Comparison of ENCODE assay signal across 1 cellular context in the genomic region with DNA sequence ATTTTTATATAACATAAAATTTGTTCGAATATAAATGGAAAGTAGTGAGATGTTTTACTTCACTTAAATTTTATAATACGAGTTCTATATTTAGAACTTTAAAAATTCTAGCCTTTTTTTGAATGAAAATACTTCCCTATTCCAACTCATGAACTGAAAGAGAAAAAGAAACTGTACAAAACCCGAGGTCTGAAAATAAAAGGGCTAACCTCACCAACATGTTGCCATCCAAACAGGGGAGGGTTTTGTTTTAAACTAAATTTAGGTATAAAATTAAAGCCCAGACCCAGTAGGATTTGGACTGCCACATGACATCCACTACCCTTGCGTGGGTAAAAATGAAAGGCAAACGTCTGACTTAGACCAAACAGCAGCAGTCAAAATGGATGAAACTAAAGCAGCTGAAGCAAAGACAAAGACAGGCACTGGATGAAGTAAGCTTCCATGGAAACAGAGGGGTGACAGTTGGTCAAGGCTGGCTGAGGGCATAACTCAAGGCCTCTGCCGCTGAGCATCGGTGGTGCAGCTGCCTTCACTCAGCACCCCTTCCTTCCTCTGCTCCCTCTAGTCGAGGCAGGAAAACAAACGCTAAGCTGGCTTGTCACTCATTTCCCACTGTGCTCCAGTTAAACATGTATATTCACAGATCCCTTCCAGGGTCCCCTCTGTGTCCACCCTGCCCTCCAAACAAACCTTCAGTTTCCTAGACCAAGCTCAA.
A peak's percentile ranks its signal among the peaks of the same experiment; 100 is the strongest.
TF ChIP-seq lines count a peak whose summit lies in the region.

No MANE protein-coding gene starts in this region.

TF ChIP-seq in GM12878, 131 proteins besides CTCF, POLR2A, EP300 and RAD21 (continued from another document):
- TF ChIP-seq USF1 (IDR thresholded peaks at IDR 0.05; ENCODE audit: borderline replicate concordance, extremely low read length, insufficient read depth, low read depth, low read length) (no peak), DPF2 (IDR thresholded peaks at IDR 0.05) (no peak), HDGF (IDR thresholded peaks at IDR 0.05) (no peak), STAT1 (conservative IDR thresholded peaks at IDR 0.05) (no peak), MEF2B (IDR thresholded peaks at IDR 0.05; ENCODE audit: partially characterized antibody, poor library complexity, severe bottlenecking) (peak; percentile 29), SIN3A (IDR thresholded peaks at IDR 0.05; ENCODE audit: low read depth, low read length) (no peak), FOS (IDR thresholded peaks at IDR 0.05; ENCODE audit: borderline replicate concordance, extremely low read depth, insufficient read length) (no peak), TAF1 (IDR thresholded peaks at IDR 0.05; ENCODE audit: borderline replicate concordance, low read depth, low read length) (no peak), ZNF622 (IDR thresholded peaks at IDR 0.05) (no peak), PKNOX1 (IDR thresholded peaks at IDR 0.05) (peak; percentile 41; the same call in 1 of the 2 replicates), BCL3 (IDR thresholded peaks at IDR 0.05; ENCODE audit: borderline replicate concordance, insufficient read depth, low read depth, low read length, poor library complexity, severe bottlenecking) (no peak), PBX3 (IDR thresholded peaks at IDR 0.05; ENCODE audit: insufficient replicate concordance, low read depth, low read length) (no peak), NRF1 (conservative IDR thresholded peaks at IDR 0.05; ENCODE audit: low read depth, low read length) (no peak), YY1 (IDR thresholded peaks at IDR 0.05; ENCODE audit: low read depth, low read length) (0 out of 2 replicates have a peak, but pooled peaks have one; percentile 26), GABPA (IDR thresholded peaks at IDR 0.05; ENCODE audit: low read depth) (no peak), RAD51 (IDR thresholded peaks at IDR 0.05) (0 out of 2 replicates have a peak, but pooled peaks have one; percentile 16), ZBTB40 (IDR thresholded peaks at IDR 0.05; ENCODE audit: borderline replicate concordance) (no peak)
- TF ChIP-seq, protein P1, sequence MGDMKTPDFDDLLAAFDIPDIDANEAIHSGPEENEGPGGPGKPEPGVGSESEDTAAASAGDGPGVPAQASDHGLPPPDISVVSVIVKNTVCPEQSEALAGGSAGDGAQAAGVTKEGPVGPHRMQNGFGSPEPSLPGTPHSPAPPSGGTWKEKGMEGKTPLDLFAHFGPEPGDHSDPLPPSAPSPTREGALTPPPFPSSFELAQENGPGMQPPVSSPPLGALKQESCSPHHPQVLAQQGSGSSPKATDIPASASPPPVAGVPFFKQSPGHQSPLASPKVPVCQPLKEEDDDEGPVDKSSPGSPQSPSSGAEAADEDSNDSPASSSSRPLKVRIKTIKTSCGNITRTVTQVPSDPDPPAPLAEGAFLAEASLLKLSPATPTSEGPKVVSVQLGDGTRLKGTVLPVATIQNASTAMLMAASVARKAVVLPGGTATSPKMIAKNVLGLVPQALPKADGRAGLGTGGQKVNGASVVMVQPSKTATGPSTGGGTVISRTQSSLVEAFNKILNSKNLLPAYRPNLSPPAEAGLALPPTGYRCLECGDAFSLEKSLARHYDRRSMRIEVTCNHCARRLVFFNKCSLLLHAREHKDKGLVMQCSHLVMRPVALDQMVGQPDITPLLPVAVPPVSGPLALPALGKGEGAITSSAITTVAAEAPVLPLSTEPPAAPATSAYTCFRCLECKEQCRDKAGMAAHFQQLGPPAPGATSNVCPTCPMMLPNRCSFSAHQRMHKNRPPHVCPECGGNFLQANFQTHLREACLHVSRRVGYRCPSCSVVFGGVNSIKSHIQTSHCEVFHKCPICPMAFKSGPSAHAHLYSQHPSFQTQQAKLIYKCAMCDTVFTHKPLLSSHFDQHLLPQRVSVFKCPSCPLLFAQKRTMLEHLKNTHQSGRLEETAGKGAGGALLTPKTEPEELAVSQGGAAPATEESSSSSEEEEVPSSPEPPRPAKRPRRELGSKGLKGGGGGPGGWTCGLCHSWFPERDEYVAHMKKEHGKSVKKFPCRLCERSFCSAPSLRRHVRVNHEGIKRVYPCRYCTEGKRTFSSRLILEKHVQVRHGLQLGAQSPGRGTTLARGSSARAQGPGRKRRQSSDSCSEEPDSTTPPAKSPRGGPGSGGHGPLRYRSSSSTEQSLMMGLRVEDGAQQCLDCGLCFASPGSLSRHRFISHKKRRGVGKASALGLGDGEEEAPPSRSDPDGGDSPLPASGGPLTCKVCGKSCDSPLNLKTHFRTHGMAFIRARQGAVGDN (IDR thresholded peaks at IDR 0.05), result peak; percentile 34; the same call in 1 of the 2 replicates
TF ChIP-seq in GM12878: peak in this region for 7.
